In the genomic region with DNA sequence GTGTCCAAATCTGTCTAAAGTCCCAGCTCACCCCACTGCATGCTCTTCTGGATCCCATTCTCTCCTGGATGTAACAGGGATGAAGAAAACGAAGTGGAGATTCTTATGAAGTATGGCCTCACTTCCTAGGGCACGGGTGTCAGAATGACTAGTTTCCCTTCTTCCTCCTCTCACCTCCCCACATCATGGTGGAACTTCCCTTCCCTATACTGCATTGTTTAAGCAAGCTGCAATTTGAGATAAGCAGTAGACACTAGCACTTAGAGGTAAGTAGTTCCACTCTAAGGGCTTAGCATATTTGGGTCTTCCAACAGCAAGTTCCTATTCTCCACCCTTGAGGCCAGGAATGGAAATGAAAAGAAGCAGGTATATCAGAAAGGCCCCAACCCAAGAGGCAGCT, we compare ENCODE assay signal across 1 cellular context.
TF ChIP-seq lines count a peak whose summit lies in the region.

No MANE protein-coding gene starts in this region.

TF ChIP-seq in K562, 482 proteins besides CTCF, POLR2A, EP300 and RAD21 (continued from another document and continues in another):
- TF ChIP-seq, protein P1, sequence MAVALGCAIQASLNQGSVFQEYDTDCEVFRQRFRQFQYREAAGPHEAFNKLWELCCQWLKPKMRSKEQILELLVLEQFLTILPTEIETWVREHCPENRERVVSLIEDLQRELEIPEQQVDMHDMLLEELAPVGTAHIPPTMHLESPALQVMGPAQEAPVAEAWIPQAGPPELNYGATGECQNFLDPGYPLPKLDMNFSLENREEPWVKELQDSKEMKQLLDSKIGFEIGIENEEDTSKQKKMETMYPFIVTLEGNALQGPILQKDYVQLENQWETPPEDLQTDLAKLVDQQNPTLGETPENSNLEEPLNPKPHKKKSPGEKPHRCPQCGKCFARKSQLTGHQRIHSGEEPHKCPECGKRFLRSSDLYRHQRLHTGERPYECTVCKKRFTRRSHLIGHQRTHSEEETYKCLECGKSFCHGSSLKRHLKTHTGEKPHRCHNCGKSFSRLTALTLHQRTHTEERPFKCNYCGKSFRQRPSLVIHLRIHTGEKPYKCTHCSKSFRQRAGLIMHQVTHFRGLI (CRISPR knock-in tag; IDR thresholded peaks at IDR 0.05), result no peak
- no peak for TF ChIP-seq FUS (optimal IDR thresholded peaks at IDR 0.05; ENCODE audit: low read depth, low read length)
- TF ChIP-seq, protein P2, sequence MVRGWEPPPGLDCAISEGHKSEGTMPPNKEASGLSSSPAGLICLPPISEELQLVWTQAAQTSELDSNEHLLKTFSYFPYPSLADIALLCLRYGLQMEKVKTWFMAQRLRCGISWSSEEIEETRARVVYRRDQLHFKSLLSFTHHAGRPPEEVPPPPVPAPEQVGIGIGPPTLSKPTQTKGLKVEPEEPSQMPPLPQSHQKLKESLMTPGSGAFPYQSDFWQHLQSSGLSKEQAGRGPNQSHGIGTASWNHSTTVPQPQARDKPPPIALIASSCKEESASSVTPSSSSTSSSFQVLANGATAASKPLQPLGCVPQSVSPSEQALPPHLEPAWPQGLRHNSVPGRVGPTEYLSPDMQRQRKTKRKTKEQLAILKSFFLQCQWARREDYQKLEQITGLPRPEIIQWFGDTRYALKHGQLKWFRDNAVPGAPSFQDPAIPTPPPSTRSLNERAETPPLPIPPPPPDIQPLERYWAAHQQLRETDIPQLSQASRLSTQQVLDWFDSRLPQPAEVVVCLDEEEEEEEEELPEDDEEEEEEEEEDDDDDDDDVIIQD (CRISPR knock-in tag; IDR thresholded peaks at IDR 0.05), result no peak
- TF ChIP-seq GABPA (tag; conservative IDR thresholded peaks at IDR 0.05; ENCODE audit: low read depth), result peak; percentile 66
- TF ChIP-seq HNRNPL (IDR thresholded peaks at IDR 0.05; ENCODE audit: low read depth, low read length), result no peak
- TF ChIP-seq DACH1 (IDR thresholded peaks at IDR 0.05; ENCODE audit: partially characterized antibody), result no peak
- no peak for TF ChIP-seq POLR2AphosphoS2 (IDR thresholded peaks at IDR 0.05; ENCODE audit: low read length)
- TF ChIP-seq STAG1 (CRISPR knock-in tag; IDR thresholded peaks at IDR 0.05; ENCODE audit: borderline replicate concordance), result no peak
- TF ChIP-seq PTBP1 (IDR thresholded peaks at IDR 0.05; ENCODE audit: low read depth, low read length), result no peak
- TF ChIP-seq, protein P3, sequence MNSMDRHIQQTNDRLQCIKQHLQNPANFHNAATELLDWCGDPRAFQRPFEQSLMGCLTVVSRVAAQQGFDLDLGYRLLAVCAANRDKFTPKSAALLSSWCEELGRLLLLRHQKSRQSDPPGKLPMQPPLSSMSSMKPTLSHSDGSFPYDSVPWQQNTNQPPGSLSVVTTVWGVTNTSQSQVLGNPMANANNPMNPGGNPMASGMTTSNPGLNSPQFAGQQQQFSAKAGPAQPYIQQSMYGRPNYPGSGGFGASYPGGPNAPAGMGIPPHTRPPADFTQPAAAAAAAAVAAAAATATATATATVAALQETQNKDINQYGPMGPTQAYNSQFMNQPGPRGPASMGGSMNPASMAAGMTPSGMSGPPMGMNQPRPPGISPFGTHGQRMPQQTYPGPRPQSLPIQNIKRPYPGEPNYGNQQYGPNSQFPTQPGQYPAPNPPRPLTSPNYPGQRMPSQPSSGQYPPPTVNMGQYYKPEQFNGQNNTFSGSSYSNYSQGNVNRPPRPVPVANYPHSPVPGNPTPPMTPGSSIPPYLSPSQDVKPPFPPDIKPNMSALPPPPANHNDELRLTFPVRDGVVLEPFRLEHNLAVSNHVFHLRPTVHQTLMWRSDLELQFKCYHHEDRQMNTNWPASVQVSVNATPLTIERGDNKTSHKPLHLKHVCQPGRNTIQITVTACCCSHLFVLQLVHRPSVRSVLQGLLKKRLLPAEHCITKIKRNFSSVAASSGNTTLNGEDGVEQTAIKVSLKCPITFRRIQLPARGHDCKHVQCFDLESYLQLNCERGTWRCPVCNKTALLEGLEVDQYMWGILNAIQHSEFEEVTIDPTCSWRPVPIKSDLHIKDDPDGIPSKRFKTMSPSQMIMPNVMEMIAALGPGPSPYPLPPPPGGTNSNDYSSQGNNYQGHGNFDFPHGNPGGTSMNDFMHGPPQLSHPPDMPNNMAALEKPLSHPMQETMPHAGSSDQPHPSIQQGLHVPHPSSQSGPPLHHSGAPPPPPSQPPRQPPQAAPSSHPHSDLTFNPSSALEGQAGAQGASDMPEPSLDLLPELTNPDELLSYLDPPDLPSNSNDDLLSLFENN (IDR thresholded peaks at IDR 0.05; ENCODE audit: low read depth in 2 of 2, low read length in 2 of 2), result no peak
- TF ChIP-seq, protein P4, sequence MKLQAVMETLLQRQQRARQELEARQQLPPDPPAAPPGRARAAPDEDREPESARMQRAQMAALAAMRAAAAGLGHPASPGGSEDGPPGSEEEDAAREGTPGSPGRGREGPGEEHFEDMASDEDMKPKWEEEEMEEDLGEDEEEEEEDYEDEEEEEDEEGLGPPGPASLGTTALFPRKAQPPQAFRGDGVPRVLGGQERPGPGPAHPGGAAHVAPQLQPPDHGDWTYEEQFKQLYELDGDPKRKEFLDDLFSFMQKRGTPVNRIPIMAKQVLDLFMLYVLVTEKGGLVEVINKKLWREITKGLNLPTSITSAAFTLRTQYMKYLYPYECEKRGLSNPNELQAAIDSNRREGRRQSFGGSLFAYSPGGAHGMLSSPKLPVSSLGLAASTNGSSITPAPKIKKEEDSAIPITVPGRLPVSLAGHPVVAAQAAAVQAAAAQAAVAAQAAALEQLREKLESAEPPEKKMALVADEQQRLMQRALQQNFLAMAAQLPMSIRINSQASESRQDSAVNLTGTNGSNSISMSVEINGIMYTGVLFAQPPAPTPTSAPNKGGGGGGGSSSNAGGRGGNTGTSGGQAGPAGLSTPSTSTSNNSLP (IDR thresholded peaks at IDR 0.05; ENCODE audit: borderline replicate concordance, low read depth, low read length), result no peak
- 0 out of 2 replicates have a peak, but pooled peaks have one; percentile 40 for TF ChIP-seq KLF16 (IDR thresholded peaks at IDR 0.05)
- TF ChIP-seq, protein P5, sequence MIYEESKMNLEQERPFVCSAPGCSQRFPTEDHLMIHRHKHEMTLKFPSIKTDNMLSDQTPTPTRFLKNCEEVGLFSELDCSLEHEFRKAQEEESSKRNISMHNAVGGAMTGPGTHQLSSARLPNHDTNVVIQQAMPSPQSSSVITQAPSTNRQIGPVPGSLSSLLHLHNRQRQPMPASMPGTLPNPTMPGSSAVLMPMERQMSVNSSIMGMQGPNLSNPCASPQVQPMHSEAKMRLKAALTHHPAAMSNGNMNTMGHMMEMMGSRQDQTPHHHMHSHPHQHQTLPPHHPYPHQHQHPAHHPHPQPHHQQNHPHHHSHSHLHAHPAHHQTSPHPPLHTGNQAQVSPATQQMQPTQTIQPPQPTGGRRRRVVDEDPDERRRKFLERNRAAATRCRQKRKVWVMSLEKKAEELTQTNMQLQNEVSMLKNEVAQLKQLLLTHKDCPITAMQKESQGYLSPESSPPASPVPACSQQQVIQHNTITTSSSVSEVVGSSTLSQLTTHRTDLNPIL (CRISPR knock-in tag; IDR thresholded peaks at IDR 0.05), result no peak
- no peak for TF ChIP-seq PPARD (CRISPR knock-in tag; IDR thresholded peaks at IDR 0.05)
- 0 out of 2 replicates have a peak, but pooled peaks have one; percentile 19 for TF ChIP-seq TOE1 (IDR thresholded peaks at IDR 0.05; ENCODE audit: borderline replicate concordance)
- TF ChIP-seq TOE1 (CRISPR knock-in tag; IDR thresholded peaks at IDR 0.05; ENCODE audit: borderline replicate concordance, low read depth), result no peak
- TF ChIP-seq, protein P6, sequence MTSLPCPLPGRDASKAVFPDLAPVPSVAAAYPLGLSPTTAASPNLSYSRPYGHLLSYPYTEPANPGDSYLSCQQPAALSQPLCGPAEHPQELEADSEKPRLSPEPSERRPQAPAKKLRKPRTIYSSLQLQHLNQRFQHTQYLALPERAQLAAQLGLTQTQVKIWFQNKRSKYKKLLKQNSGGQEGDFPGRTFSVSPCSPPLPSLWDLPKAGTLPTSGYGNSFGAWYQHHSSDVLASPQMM (CRISPR knock-in tag; IDR thresholded peaks at IDR 0.05), result no peak
- no peak for TF ChIP-seq MAFK (IDR thresholded peaks at IDR 0.05; ENCODE audit: low read length)
- TF ChIP-seq ATF7 (IDR thresholded peaks at IDR 0.05), result peak; percentile 79
- no peak for TF ChIP-seq ZNF224 (CRISPR knock-in tag; IDR thresholded peaks at IDR 0.05)
- TF ChIP-seq NR2C1 (IDR thresholded peaks at IDR 0.05), result no peak
- TF ChIP-seq NR2C1 (tag; IDR thresholded peaks at IDR 0.05), result peak; percentile 38; the same call in 1 of the 2 replicates
- TF ChIP-seq, protein P7, sequence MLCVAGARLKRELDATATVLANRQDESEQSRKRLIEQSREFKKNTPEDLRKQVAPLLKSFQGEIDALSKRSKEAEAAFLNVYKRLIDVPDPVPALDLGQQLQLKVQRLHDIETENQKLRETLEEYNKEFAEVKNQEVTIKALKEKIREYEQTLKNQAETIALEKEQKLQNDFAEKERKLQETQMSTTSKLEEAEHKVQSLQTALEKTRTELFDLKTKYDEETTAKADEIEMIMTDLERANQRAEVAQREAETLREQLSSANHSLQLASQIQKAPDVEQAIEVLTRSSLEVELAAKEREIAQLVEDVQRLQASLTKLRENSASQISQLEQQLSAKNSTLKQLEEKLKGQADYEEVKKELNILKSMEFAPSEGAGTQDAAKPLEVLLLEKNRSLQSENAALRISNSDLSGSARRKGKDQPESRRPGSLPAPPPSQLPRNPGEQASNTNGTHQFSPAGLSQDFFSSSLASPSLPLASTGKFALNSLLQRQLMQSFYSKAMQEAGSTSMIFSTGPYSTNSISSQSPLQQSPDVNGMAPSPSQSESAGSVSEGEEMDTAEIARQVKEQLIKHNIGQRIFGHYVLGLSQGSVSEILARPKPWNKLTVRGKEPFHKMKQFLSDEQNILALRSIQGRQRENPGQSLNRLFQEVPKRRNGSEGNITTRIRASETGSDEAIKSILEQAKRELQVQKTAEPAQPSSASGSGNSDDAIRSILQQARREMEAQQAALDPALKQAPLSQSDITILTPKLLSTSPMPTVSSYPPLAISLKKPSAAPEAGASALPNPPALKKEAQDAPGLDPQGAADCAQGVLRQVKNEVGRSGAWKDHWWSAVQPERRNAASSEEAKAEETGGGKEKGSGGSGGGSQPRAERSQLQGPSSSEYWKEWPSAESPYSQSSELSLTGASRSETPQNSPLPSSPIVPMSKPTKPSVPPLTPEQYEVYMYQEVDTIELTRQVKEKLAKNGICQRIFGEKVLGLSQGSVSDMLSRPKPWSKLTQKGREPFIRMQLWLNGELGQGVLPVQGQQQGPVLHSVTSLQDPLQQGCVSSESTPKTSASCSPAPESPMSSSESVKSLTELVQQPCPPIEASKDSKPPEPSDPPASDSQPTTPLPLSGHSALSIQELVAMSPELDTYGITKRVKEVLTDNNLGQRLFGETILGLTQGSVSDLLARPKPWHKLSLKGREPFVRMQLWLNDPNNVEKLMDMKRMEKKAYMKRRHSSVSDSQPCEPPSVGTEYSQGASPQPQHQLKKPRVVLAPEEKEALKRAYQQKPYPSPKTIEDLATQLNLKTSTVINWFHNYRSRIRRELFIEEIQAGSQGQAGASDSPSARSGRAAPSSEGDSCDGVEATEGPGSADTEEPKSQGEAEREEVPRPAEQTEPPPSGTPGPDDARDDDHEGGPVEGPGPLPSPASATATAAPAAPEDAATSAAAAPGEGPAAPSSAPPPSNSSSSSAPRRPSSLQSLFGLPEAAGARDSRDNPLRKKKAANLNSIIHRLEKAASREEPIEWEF (CRISPR knock-in tag; IDR thresholded peaks at IDR 0.05), result no peak
- TF ChIP-seq ETV6 (IDR thresholded peaks at IDR 0.05; ENCODE audit: borderline replicate concordance in 1 of 2, low read depth in 2 of 2, low read length in 1 of 2), result peak; percentile 18 to 43; a peak in 2 of 4 replicates
- no peak for TF ChIP-seq ETV6 (CRISPR knock-in tag; IDR thresholded peaks at IDR 0.05; ENCODE audit: borderline replicate concordance)
- TF ChIP-seq ZNF12 (CRISPR knock-in tag; IDR thresholded peaks at IDR 0.05), result no peak
- TF ChIP-seq, protein P8, sequence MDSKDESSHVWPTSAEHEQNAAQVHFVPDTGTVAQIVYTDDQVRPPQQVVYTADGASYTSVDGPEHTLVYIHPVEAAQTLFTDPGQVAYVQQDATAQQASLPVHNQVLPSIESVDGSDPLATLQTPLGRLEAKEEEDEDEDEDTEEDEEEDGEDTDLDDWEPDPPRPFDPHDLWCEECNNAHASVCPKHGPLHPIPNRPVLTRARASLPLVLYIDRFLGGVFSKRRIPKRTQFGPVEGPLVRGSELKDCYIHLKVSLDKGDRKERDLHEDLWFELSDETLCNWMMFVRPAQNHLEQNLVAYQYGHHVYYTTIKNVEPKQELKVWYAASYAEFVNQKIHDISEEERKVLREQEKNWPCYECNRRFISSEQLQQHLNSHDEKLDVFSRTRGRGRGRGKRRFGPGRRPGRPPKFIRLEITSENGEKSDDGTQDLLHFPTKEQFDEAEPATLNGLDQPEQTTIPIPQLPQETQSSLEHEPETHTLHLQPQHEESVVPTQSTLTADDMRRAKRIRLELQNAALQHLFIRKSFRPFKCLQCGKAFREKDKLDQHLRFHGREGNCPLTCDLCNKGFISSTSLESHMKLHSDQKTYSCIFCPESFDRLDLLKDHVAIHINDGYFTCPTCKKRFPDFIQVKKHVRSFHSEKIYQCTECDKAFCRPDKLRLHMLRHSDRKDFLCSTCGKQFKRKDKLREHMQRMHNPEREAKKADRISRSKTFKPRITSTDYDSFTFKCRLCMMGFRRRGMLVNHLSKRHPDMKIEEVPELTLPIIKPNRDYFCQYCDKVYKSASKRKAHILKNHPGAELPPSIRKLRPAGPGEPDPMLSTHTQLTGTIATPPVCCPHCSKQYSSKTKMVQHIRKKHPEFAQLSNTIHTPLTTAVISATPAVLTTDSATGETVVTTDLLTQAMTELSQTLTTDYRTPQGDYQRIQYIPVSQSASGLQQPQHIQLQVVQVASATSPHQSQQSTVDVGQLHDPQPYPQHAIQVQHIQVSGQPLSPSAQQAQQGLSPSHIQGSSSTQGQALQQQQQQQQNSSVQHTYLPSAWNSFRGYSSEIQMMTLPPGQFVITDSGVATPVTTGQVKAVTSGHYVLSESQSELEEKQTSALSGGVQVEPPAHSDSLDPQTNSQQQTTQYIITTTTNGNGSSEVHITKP (IDR thresholded peaks at IDR 0.05; ENCODE audit: partially characterized antibody), result peak; percentile 95
- no peak for TF ChIP-seq ASH1L (IDR thresholded peaks at IDR 0.05; ENCODE audit: borderline replicate concordance, low read depth, partially characterized antibody)
- TF ChIP-seq ELF4 (CRISPR knock-in tag; IDR thresholded peaks at IDR 0.05), result no peak
- TF ChIP-seq, protein P9, sequence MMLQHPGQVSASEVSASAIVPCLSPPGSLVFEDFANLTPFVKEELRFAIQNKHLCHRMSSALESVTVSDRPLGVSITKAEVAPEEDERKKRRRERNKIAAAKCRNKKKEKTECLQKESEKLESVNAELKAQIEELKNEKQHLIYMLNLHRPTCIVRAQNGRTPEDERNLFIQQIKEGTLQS (IDR thresholded peaks at IDR 0.05), result no peak; the same call in 1 of the 2 replicates
- TF ChIP-seq, protein P9 (CRISPR knock-in tag; conservative IDR thresholded peaks at IDR 0.05), result no peak
- TF ChIP-seq CAMTA2 (CRISPR knock-in tag; conservative IDR thresholded peaks at IDR 0.05), result no peak
- TF ChIP-seq HLTF (IDR thresholded peaks at IDR 0.05), result no peak
- no peak for TF ChIP-seq ZSCAN32 (CRISPR knock-in tag; IDR thresholded peaks at IDR 0.05)
- no peak for TF ChIP-seq E2F3 (CRISPR knock-in tag; IDR thresholded peaks at IDR 0.05)
- TF ChIP-seq CEBPG (CRISPR knock-in tag; IDR thresholded peaks at IDR 0.05), result no peak
- TF ChIP-seq CEBPG (tag; conservative IDR thresholded peaks at IDR 0.05 in 1 of 2, IDR thresholded peaks at IDR 0.05 in 1 of 2), result no peak
- no peak for TF ChIP-seq PHTF2 (CRISPR knock-in tag; IDR thresholded peaks at IDR 0.05)
- TF ChIP-seq NR1H2 (CRISPR knock-in tag; IDR thresholded peaks at IDR 0.05), result no peak
- TF ChIP-seq TAF7 (tag; IDR thresholded peaks at IDR 0.05), result no peak
- TF ChIP-seq JUND (IDR thresholded peaks at IDR 0.05; ENCODE audit: borderline replicate concordance, low read depth, low read length), result peak; percentile 57
- TF ChIP-seq JUND (tag; IDR thresholded peaks at IDR 0.05; ENCODE audit: borderline replicate concordance, low read depth, low read length), result peak; percentile 70; the same call in 2 of the 3 replicates
